10 cellular contexts compared by ENCODE assay signal in the genomic region with DNA sequence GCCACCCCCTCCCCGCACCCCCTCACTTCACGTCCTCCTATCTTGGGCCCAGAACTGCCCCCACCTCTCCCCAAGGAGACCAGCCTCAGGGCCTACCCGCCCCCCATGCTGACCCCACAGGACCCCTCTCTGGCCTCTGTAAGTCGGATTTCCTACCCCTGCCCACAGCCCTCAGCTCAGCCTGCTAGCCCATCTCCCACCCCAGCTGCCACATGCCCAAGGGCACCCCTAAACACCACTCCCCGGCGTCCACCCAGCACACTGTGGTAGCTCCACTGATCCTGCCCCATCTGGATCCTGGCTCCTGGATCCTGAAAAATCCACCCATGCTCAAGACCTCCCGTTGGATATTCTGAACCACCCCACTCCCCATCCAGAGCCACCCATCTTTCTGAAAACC. TPM values are rescaled to one million over a fixed set of nuclear protein-coding genes. Genes with fewer than 3 reads are reported as not detected.
DNase-seq lines count a peak whose midpoint lies in the region; ATAC-seq, FAIRE-seq and TF ChIP-seq lines count a peak whose summit lies in the region.
"Had no signal": no experiment of that assay in that cellular context is flagged by ENCODE, and none has a peak within 500 bp of the region (broad histone marks: within the 10 kb centered on the region; RNA-seq: fewer than 3 reads in every experiment).

No MANE protein-coding gene starts in this region.

- peak overlapping the region; percentile 83 for H3K4me3 ChIP-seq in left ventricle myocardium inferior
- H3K4me3 ChIP-seq in GM12878 = peak overlapping the region; percentile 55; the same call in 1 of the 2 replicates
- H3K4me3 ChIP-seq in uterus = peak overlapping the region; percentile 68 to 90

- TF ChIP-seq EP300 in GM12878 (IDR thresholded peaks at IDR 0.05; ENCODE audit: borderline replicate concordance in 1 of 2, control insufficient read depth in 1 of 2, low read depth in 2 of 2, low read length in 2 of 2) = no peak

- CTCF ChIA-PET in GM12878 (lab: Yijun Ruan, JAX) = interaction anchor here (1.1 kb wide), 1 partner anchor 9 kb away, joined by 3 read pairs; no protein-coding TSS in a partner anchor

- RAD21 ChIA-PET in GM12878 (lab: Charles Lee; ENCODE audit: unreplicated experiment) = interaction anchor here (1.4 kb wide), 1 partner anchor 11 kb away, joined by 4 read pairs; no protein-coding TSS in a partner anchor

- no peak for TF ChIP-seq RAD21 in GM12878 (IDR thresholded peaks at IDR 0.05; ENCODE audit: insufficient read depth, low read depth, low read length)

- TF ChIP-seq CTCF in left ventricle myocardium inferior (IDR thresholded peaks at IDR 0.05; ENCODE audit: borderline replicate concordance) (no peak), GM12878 (IDR thresholded peaks at IDR 0.05 in 2 of 3, conservative IDR thresholded peaks at IDR 0.05 in 1 of 3; ENCODE audit: control insufficient read depth in 2 of 3, extremely low read depth in 1 of 3, insufficient read depth in 1 of 3, low read depth in 3 of 3, low read length in 3 of 3) (no peak), mesothelial cell of epicardium (IDR thresholded peaks at IDR 0.05; ENCODE audit: unreplicated experiment) (no peak), uterus (IDR thresholded peaks at IDR 0.05) (no peak)

- peak overlapping the region; percentile 72 for H3K4me3 Mint-ChIP-seq in mesothelial cell of epicardium

- intact Hi-C loops in left ventricle myocardium inferior (cut with micrococcal nuclease) (no loop called here), cardiac septum (cut with DNase I) (loop anchor here (5.0 kb wide), 1 partner anchor 71 kb away; a partner anchor contains a TSS), GM12878 (cut with micrococcal nuclease; ENCODE audit: unreplicated experiment) (no loop called here), uterus (cut with DNase I; ENCODE audit: low total_unique reads) (no loop called here)

- H3K4me1 ChIP-seq in left ventricle myocardium inferior (peaks cover 35% of the 10 kb centered on the region), GM12878 (ENCODE audit: control insufficient read depth, insufficient read depth, low read length) (peaks cover 6% of the 10 kb centered on the region), uterus (no peaks in the 10 kb centered on the region)

- SMC1A ChIA-PET in GM12878 (lab: Charles Lee; ENCODE audit: uncharacterized antibody, unreplicated experiment) = interaction anchor here (0.6 to 1.2 kb wide), 2 partner anchors 31 to 137 kb away, joined by 3 to 6 read pairs; no protein-coding TSS in a partner anchor

- peak overlapping the region; percentile 39 for H3K27ac Mint-ChIP-seq in mesothelial cell of epicardium

- no peaks in the 10 kb centered on the region for H3K27me3 ChIP-seq in left ventricle myocardium inferior (ENCODE audit: low read depth)
- H3K27me3 ChIP-seq in GM12878 (replicated peaks in 1 of 2; ENCODE audit: control insufficient read depth in 2 of 2, insufficient read depth in 2 of 2, low read length in 1 of 2) = no peaks in the 10 kb centered on the region
- H3K27me3 ChIP-seq in uterus = no peaks in the 10 kb centered on the region

- no TSS peak for BruUV-seq in GM12878 (replicated peaks; lab: Mats Ljungman, UMichigan)

- no peaks in the 10 kb centered on the region for H3K9me3 Mint-ChIP-seq in mesothelial cell of epicardium

- FAIRE-seq in GM12878 (lab: Jason Lieb, UNC) = no peak

- H3K9me3 ChIP-seq in left ventricle myocardium inferior (replicated peaks) = no peaks in the 10 kb centered on the region
- H3K9me3 ChIP-seq in GM12878 (replicated peaks; ENCODE audit: control insufficient read depth, insufficient read depth, low read length) = no peaks in the 10 kb centered on the region; the same call in 2 of the 3 replicates
- no peaks in the 10 kb centered on the region for H3K9me3 ChIP-seq in uterus

- no peak for ATAC-seq in GM12878
- ATAC-seq in HG02623 (IDR thresholded peaks at IDR 0.05; ENCODE audit: unreplicated experiment) = no peak
- no peak for ATAC-seq in HG03025 (IDR thresholded peaks at IDR 0.05; ENCODE audit: low FRiP score, unreplicated experiment)

- no peak for DNase-seq in left ventricle myocardium inferior
- no peak for DNase-seq in cardiac septum (ENCODE audit: low spot score)
- DNase-seq in GM12878 (ENCODE audit: low read depth, low spot score) = no peak
- DNase-seq in mesothelial cell of epicardium (ENCODE audit: low spot score in 2 of 2, unreplicated experiment in 2 of 2) = no peak
- no peak for DNase-seq in uterus
- DNase-seq in occipital lobe (lab: John Stamatoyannopoulos, UW) = no peak

- H3K9ac ChIP-seq in GM12878 (ENCODE audit: control insufficient read depth, insufficient read depth, low read length) = no peak overlapping the region; the same call in 1 of the 2 replicates

- H3K27ac ChIP-seq in left ventricle myocardium inferior (replicated peaks) = no peak overlapping the region
- no peak overlapping the region for H3K27ac ChIP-seq in GM12878 (ENCODE audit: control insufficient read depth, insufficient read depth)
- no peak overlapping the region for H3K27ac ChIP-seq in uterus

- H3K4me2 ChIP-seq in GM12878 (ENCODE audit: control insufficient read depth, insufficient read depth) = peak overlapping the region; percentile 71

- no peaks in the 10 kb centered on the region for H3K36me3 ChIP-seq in left ventricle myocardium inferior
- no peaks in the 10 kb centered on the region for H3K36me3 ChIP-seq in GM12878 (ENCODE audit: control insufficient read depth in 2 of 2, insufficient read depth in 2 of 2, low read length in 1 of 2)
- no peaks in the 10 kb centered on the region for H3K36me3 ChIP-seq in uterus

- WGBS in GM12878 (ENCODE audit: insufficient coverage, insufficient replicate concordance, low lambda C conversion rate, missing lambda C conversion rate) = 46% methylated on average over 5 of the region's 7 CpGs

- in situ Hi-C loops in GM12878 (cut with MboI) = no loop called here

- H3K36me3 Mint-ChIP-seq in mesothelial cell of epicardium = no peaks in the 10 kb centered on the region

- peaks cover 30% of the 10 kb centered on the region for H3K27me3 Mint-ChIP-seq in mesothelial cell of epicardium (ENCODE audit: low read depth)

- H4K20me1 ChIP-seq in GM12878 (ENCODE audit: control insufficient read depth, insufficient read depth) = no peaks in the 10 kb centered on the region

- TF ChIP-seq POLR2A in GM12878 (IDR thresholded peaks at IDR 0.05; ENCODE audit: low read depth, low read length) (no peak), uterus (IDR thresholded peaks at IDR 0.05) (no peak)

- H2AFZ ChIP-seq in GM12878 (ENCODE audit: control insufficient read depth, low read depth, low read length) = no peak overlapping the region

- POLR2A ChIA-PET in GM12878 (lab: Charles Lee) = interaction anchor here (0.7 kb wide), 1 partner anchor 201 kb away, joined by 3 read pairs; a partner anchor contains a TSS

- no peaks in the 10 kb centered on the region for H3K79me2 ChIP-seq in GM12878 (ENCODE audit: control insufficient read depth, insufficient read depth, low read length)

- peaks cover 16% of the 10 kb centered on the region for H3K4me1 Mint-ChIP-seq in mesothelial cell of epicardium

RNA-seq across cellular contexts. Expression of a gene that starts 0.8 kb away (rescaled TPM):
- total RNA-seq in left ventricle myocardium inferior = 22.9 TPM
- 23.6 TPM for total RNA-seq in cardiac septum
- 11.0 and 11.1 TPM in 2 replicates for total RNA-seq in GM12878 (2013; cell fraction: nucleolus; rRNA removed)
- total RNA-seq in GM12878 (2014; rRNA removed) = 8.2 and 8.8 TPM in 2 replicates
- 5.7 and 6.4 TPM in 2 replicates for total RNA-seq in GM12878 (2014; rRNA removed; fragmentation: Illumina TruSeq; extraction: Trizol)
- 11.6 and 13.8 TPM in 2 replicates for total RNA-seq in GM12878 (2021)
- polyA plus RNA-seq in GM12878 (2011; ENCODE audit: low read depth) = 2.1 TPM
- polyA plus RNA-seq in GM12878 (2011; rRNA removed) = 1.9 and 4.3 TPM in 2 replicates
- polyA plus RNA-seq in GM12878 (2011; cell fraction: cytosol; rRNA removed) = 7.1 and 7.3 TPM in 2 replicates
- polyA plus RNA-seq in GM12878 (2011; cell fraction: nucleus; rRNA removed) = 7.9 and 9.6 TPM in 2 replicates
- 5.7 and 6.0 TPM in 2 replicates for polyA plus RNA-seq in GM12878 (2012)
- polyA plus RNA-seq in GM12878 (2014; fragmentation: Illumina TruSeq; extraction: Trizol) = 3.4 and 5.5 TPM in 2 replicates
- under 1 TPM; 0.23 to 0.33 TPM for polyA plus RNA-seq in GM12878 (2014; fragmentation: Nextera tagmentation; extraction: Ambion mirVana)
- polyA plus RNA-seq in GM12878 (2014; rRNA removed) = 10.4 and 10.8 TPM in 2 replicates
- polyA plus RNA-seq in GM12878 (2016; fragmentation: Nextera tagmentation; extraction: Ambion mirVana) = 1 to 10 TPM; 2.0 to 4.6 TPM
- polyA minus RNA-seq in GM12878 (2011; rRNA and poly(A)+ RNA removed) = 4.2 and 12.3 TPM in 2 replicates
- 1.3 and 2.2 TPM in 2 replicates for polyA minus RNA-seq in GM12878 (2011; cell fraction: cytosol; rRNA and poly(A)+ RNA removed)
- 4.1 and 6.5 TPM in 2 replicates for polyA minus RNA-seq in GM12878 (2011; cell fraction: nucleus; rRNA and poly(A)+ RNA removed)
- 18.5 to 21.7 TPM (median 19.5 TPM) in 3 replicates for total RNA-seq in mesothelial cell of epicardium
- 10 to 100 TPM in 3 of 4 donors, 1 to 10 TPM in 1; 9.1 to 14.9 (median 12.4) TPM for total RNA-seq in uterus
- total RNA-seq in occipital lobe = 44.5 TPM

RNA-seq across cellular contexts. Expression of a gene that starts 43.4 kb away (rescaled TPM):
- total RNA-seq in left ventricle myocardium inferior (not detected), cardiac septum (0.13 TPM), GM12878 (2014; rRNA removed) (not detected in 2 replicates), GM12878 (2014; rRNA removed; fragmentation: Illumina TruSeq; extraction: Trizol) (not detected in 2 replicates), GM12878 (2021) (0.11 TPM in 1 of 2 replicates, not detected in the other), mesothelial cell of epicardium (23.4 to 25.1 TPM (median 24.0 TPM) in 3 replicates), uterus (under 1 TPM in 2 of 4 donors, not detected in 2; 0.35 to 0.85 TPM), occipital lobe (4.1 TPM)
- total RNA-seq in GM12878 (2013; cell fraction: nucleolus; rRNA removed) = not detected in 2 replicates
- not detected for polyA plus RNA-seq in GM12878 (2011; ENCODE audit: low read depth)
- polyA plus RNA-seq in GM12878 (2011; rRNA removed) (not detected in 2 replicates), GM12878 (2014; fragmentation: Illumina TruSeq; extraction: Trizol) (not detected in 2 replicates), GM12878 (2014; fragmentation: Nextera tagmentation; extraction: Ambion mirVana) (not detected), GM12878 (2014; rRNA removed) (0.04 TPM in 1 of 2 replicates, not detected in the other), GM12878 (2016; fragmentation: Nextera tagmentation; extraction: Ambion mirVana) (not detected)
- not detected in 2 replicates for polyA plus RNA-seq in GM12878 (2011; cell fraction: cytosol; rRNA removed)
- polyA plus RNA-seq in GM12878 (2011; cell fraction: nucleus; rRNA removed) = 0.03 TPM in 1 of 2 replicates, not detected in the other
- polyA plus RNA-seq in GM12878 (2012) = 0.08 and 0.14 TPM in 2 replicates
- polyA minus RNA-seq in GM12878 (2011; rRNA and poly(A)+ RNA removed) = not detected in 2 replicates
- not detected in 2 replicates for polyA minus RNA-seq in GM12878 (2011; cell fraction: cytosol; rRNA and poly(A)+ RNA removed)
- polyA minus RNA-seq in GM12878 (2011; cell fraction: nucleus; rRNA and poly(A)+ RNA removed) = not detected in 2 replicates
- total RNA-seq: Daoy, RPMI7951 had no signal

RNA-seq across cellular contexts. Expression of a gene that starts 57.5 kb away (rescaled TPM):
- total RNA-seq in left ventricle myocardium inferior = 0.44 TPM
- 0.30 TPM for total RNA-seq in cardiac septum
- not detected in 2 replicates for total RNA-seq in GM12878 (2013; cell fraction: nucleolus; rRNA removed)
- not detected in 2 replicates for total RNA-seq in GM12878 (2014; rRNA removed)
- not detected in 2 replicates for total RNA-seq in GM12878 (2014; rRNA removed; fragmentation: Illumina TruSeq; extraction: Trizol)
- 0.16 TPM in 1 of 2 replicates, not detected in the other for total RNA-seq in GM12878 (2021)
- 0.05 TPM for polyA plus RNA-seq in GM12878 (2011; ENCODE audit: low read depth)
- 0.04 TPM in 1 of 2 replicates, not detected in the other for polyA plus RNA-seq in GM12878 (2011; rRNA removed)
- not detected in 2 replicates for polyA plus RNA-seq in GM12878 (2011; cell fraction: cytosol; rRNA removed)
- not detected in 2 replicates for polyA plus RNA-seq in GM12878 (2011; cell fraction: nucleus; rRNA removed)
- 0.20 TPM in 1 of 2 replicates, not detected in the other for polyA plus RNA-seq in GM12878 (2012)
- polyA plus RNA-seq in GM12878 (2014; fragmentation: Illumina TruSeq; extraction: Trizol) = not detected in 2 replicates
- polyA plus RNA-seq in GM12878 (2014; fragmentation: Nextera tagmentation; extraction: Ambion mirVana) = not detected
- polyA plus RNA-seq in GM12878 (2014; rRNA removed) = 0.11 and 0.32 TPM in 2 replicates
- polyA plus RNA-seq in GM12878 (2016; fragmentation: Nextera tagmentation; extraction: Ambion mirVana) = under 1 TPM in 1 of 2 experiments, not detected in 1; 0.25 TPM
- polyA minus RNA-seq in GM12878 (2011; rRNA and poly(A)+ RNA removed) = not detected in 2 replicates
- polyA minus RNA-seq in GM12878 (2011; cell fraction: cytosol; rRNA and poly(A)+ RNA removed) = not detected in 2 replicates
- polyA minus RNA-seq in GM12878 (2011; cell fraction: nucleus; rRNA and poly(A)+ RNA removed) = 0.10 and 1.1 TPM in 2 replicates
- 4.3 to 5.2 TPM (median 4.9 TPM) in 3 replicates for total RNA-seq in mesothelial cell of epicardium
- 1 to 10 TPM in 1 of 4 donors, under 1 TPM in 1, not detected in 2; 0.15 to 2.1 TPM for total RNA-seq in uterus
- not detected for total RNA-seq in occipital lobe
